9 cellular contexts compared by ENCODE assay signal in the genomic region with DNA sequence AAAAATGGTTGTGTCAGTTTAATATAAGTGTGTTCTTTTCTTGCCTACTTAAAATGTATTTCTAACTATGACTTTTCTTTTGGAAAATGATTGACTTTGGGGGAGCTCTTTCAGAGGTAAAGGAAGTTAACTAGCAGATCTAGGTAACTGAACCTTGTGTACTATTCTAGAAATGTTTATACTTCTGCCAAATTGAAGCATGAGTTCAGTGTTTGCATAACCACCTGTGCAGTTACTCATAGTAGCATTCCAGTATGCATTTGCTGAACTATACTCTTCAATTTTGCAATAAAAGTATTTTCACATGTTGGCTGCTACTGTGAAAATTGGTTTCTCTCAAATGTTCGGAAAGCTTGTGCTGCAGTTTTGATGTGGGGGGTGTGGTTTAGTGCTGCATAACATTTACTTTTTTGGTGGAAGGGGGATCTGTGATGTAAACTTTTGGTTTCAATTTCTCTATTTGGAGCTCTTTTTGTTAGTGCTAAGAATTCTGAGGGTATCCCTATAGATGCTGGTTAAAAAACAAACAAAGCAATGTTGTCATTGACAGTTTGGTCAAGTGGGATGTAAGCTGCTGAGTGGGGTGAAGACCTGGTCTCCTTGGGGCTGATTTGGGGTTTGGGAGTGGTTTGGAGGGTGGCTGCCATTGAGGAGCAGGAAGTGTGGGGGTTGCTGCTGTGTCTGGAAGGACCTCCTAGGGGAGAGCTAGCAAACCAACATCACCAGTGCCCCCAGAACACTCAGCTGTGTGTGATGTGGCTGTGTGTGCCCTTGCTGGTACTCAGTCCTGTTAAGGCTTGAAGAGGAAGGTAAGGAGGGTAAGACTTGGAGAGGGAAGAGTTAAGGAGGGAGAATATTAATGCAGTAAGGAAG.
DNase-seq lines count a peak whose midpoint lies in the region; ATAC-seq, FAIRE-seq and TF ChIP-seq lines count a peak whose summit lies in the region.
"Had no signal": no experiment of that assay in that cellular context is flagged by ENCODE, and none has a peak within 500 bp of the region (broad histone marks: within the 10 kb centered on the region; RNA-seq: fewer than 3 reads in every experiment).

No MANE protein-coding gene starts in this region.

- CTCF ChIA-PET in activated CD4-positive, alpha-beta memory T cell treated with anti-CD3 and anti-CD28 coated beads, Interleukin-2, amount 10 ng/mL, durations not matched to agents 7 days and 5 days (lab: Charles Lee), result interaction anchor here (0.8 to 2.5 kb wide), 6 partner anchors 9 to 125 kb away, joined by 3 to 8 read pairs (median 4); a partner anchor contains a TSS

- no peaks in the 10 kb centered on the region for H3K27me3 Mint-ChIP-seq in activated CD4-positive, alpha-beta memory T cell treated with anti-CD3 and anti-CD28 coated beads, Interleukin-2, amount 10 ng/mL, durations not matched to agents 7 days and 5 days

- no peak for TF ChIP-seq CTCF in right lobe of liver (IDR thresholded peaks at IDR 0.05)

- no peaks in the 10 kb centered on the region for H3K27me3 ChIP-seq in right lobe of liver

- no peaks in the 10 kb centered on the region for H3K36me3 ChIP-seq in right lobe of liver

- DNase-seq in GM12892 (ENCODE audit: insufficient read length), result no peak
- peak; percentile 30 for DNase-seq in activated CD4-positive, alpha-beta memory T cell treated with anti-CD3 and anti-CD28 coated beads, Interleukin-2, amount 10 ng/mL, durations not matched to agents 7 days and 5 days
- DNase-seq in right lobe of liver, result no peak
- DNase-seq in hypothalamus (lab: John Stamatoyannopoulos, UW), result no peak
- DNase-seq in NCI-H2081 treated with DMSO at 0.1 percent for 48 hours (lab: John Stamatoyannopoulos, UW), result no peak
- no peak for DNase-seq in SKM-1 (lab: John Stamatoyannopoulos, UW; ENCODE audit: unreplicated experiment)

- POLR2A ChIA-PET in activated CD4-positive, alpha-beta memory T cell treated with anti-CD3 and anti-CD28 coated beads, Interleukin-2, amount 10 ng/mL, durations not matched to agents 7 days and 5 days (lab: Charles Lee), result interaction anchor here (0.7 to 2.5 kb wide), 3 partner anchors 13 to 88 kb away, joined by 3 to 16 read pairs (median 5); a partner anchor contains a TSS

- no peak overlapping the region for H3K27ac ChIP-seq in right lobe of liver
- H3K27ac ChIP-seq: epithelial cell of prostate had no signal

- no peak overlapping the region for H3K4me3 ChIP-seq in right lobe of liver

- WGBS in right lobe of liver (ENCODE audit: insufficient coverage, low coverage, low lambda C conversion rate, missing lambda C conversion rate), result 29% methylated on average over 1 of the region's 1 CpG

- TF ChIP-seq POLR2A in GM12892 (IDR thresholded peaks at IDR 0.05; ENCODE audit: low read depth, low read length), result no peak
- no peak for TF ChIP-seq POLR2A in right lobe of liver (IDR thresholded peaks at IDR 0.05)

- peaks cover 53% of the 10 kb centered on the region for H3K4me1 Mint-ChIP-seq in activated CD4-positive, alpha-beta memory T cell treated with anti-CD3 and anti-CD28 coated beads, Interleukin-2, amount 10 ng/mL, durations not matched to agents 7 days and 5 days

- no peaks in the 10 kb centered on the region for H3K9me3 Mint-ChIP-seq in activated CD4-positive, alpha-beta memory T cell treated with anti-CD3 and anti-CD28 coated beads, Interleukin-2, amount 10 ng/mL, durations not matched to agents 7 days and 5 days

- ATAC-seq in HG02642 (IDR thresholded peaks at IDR 0.05; ENCODE audit: poor library complexity, unreplicated experiment), result peak; percentile 49
- ATAC-seq in right lobe of liver, result peak; percentile 56 to 82 (median 67)
- no peak for ATAC-seq in HG02840 (IDR thresholded peaks at IDR 0.05; ENCODE audit: low FRiP score, unreplicated experiment)

- intact Hi-C loops in right lobe of liver (cut with DNase I), result no loop called here

- peaks cover 0 to 19% (median 4%) of the 10 kb centered on the region in 4 donors for H3K4me1 ChIP-seq in right lobe of liver

- H3K4me3 Mint-ChIP-seq in activated CD4-positive, alpha-beta memory T cell treated with anti-CD3 and anti-CD28 coated beads, Interleukin-2, amount 10 ng/mL, durations not matched to agents 7 days and 5 days, result peak overlapping the region; percentile 25

- FAIRE-seq in GM12892 (lab: Jason Lieb, UNC), result peak; percentile 86

- H3K36me3 Mint-ChIP-seq in activated CD4-positive, alpha-beta memory T cell treated with anti-CD3 and anti-CD28 coated beads, Interleukin-2, amount 10 ng/mL, durations not matched to agents 7 days and 5 days (ENCODE audit: low read depth), result no peaks in the 10 kb centered on the region

- H3K9me3 ChIP-seq in right lobe of liver, result no peaks in the 10 kb centered on the region

- H3K27ac Mint-ChIP-seq in activated CD4-positive, alpha-beta memory T cell treated with anti-CD3 and anti-CD28 coated beads, Interleukin-2, amount 10 ng/mL, durations not matched to agents 7 days and 5 days, result peak overlapping the region; percentile 77
